In the genomic region with DNA sequence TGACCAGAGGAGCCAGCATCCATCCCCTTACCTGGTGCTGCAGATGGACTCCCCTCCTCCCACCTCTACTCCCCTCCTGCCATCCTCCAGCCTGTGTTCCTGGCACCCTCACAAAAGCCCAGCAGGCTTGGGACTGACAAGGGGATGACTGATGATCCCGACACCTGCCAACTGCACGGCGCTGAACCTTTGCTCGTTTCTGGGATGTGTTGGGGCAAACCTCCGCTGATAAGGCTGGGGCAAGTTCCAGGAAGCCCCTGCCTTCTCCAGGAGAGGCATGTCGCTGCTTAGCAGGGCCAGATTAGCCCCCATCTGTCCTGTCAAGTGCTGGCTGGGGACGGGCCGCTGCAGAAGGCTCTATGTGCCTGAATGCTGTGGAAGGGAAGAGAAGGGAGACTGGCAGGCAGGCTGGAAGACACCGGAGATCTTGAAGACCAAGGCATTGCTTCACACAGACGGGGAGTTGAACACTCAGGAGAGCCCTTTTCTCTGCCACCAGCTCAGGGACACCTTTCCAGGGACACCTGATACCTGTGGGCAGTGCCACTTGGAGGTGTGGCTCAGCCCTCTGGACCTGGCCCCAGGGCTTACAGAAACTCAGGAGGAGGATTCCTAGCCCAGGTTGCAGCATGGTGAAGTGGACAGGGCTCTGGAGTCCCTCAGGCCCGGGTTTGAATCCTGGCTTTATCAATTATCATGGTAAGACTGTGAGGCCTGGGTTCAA, we compare ENCODE assay signal across 12 cellular contexts. TPM values are rescaled to one million over a fixed set of nuclear protein-coding genes. Genes with fewer than 3 reads are reported as not detected.
A peak's percentile ranks its signal among the peaks of the same experiment; 100 is the strongest.
DNase-seq lines count a peak whose midpoint lies in the region; ATAC-seq and TF ChIP-seq lines count a peak whose summit lies in the region.
"Had no signal": no experiment of that assay in that cellular context is flagged by ENCODE, and none has a peak within 500 bp of the region (broad histone marks: within the 10 kb centered on the region; RNA-seq: fewer than 3 reads in every experiment).

No MANE protein-coding gene starts in this region.

- peak overlapping the region; percentile 69 for H3K4me2 ChIP-seq in PC-9

- peaks cover 63% of the 10 kb centered on the region for H3F3A ChIP-seq in PC-9 (ENCODE audit: insufficient read depth, low read depth)

- no TSS peak for BruUV-seq in Caco-2 (replicated peaks; lab: Mats Ljungman, UMichigan)
- BruUV-seq in PC-9 (replicated peaks; lab: Mats Ljungman, UMichigan) = no TSS peak

- POLR2A ChIA-PET in Caco-2 (lab: Charles Lee) (no interaction called here), PC-9 (lab: Charles Lee; ENCODE audit: unreplicated experiment) (interaction anchor here (0.6 to 5.8 kb wide), 4 partner anchors 13 to 895 kb away, joined by 3 to 75 read pairs (median 5); a partner anchor contains a TSS)

- ATAC-seq in left lung = peak; percentile 48
- no peak for ATAC-seq in sciatic nerve
- no peak for ATAC-seq in GM19351 (IDR thresholded peaks at IDR 0.05; ENCODE audit: unreplicated experiment)
- ATAC-seq: activated CD8-positive, alpha-beta T cell treated with anti-CD3 and anti-CD28 coated beads, Interleukin-2, amount 10 ng/mL, durations not matched to agents 7 days and 5 days; activated naive CD8-positive, alpha-beta T cell treated with anti-CD3 and anti-CD28 coated beads, Interleukin-2, amount 50 U/mL, for 24 hours had no signal

- no peak overlapping the region for H2AFZ ChIP-seq in PC-9

- peak in 1 of 2 experiments; percentile 64 for DNase-seq in Caco-2
- peak; percentile 34 for DNase-seq in NCI-H1417 treated with DMSO at 0.1 percent for 48 hours (lab: John Stamatoyannopoulos, UW)
- peak; percentile 79 to 83 for DNase-seq in PC-9
- DNase-seq in left lung = peak in 1 of 2 donors; percentile 72
- no peak for DNase-seq in sciatic nerve (ENCODE audit: low spot score)
- no peak for DNase-seq in activated CD4-positive, alpha-beta T cell treated with anti-CD3 and anti-CD28 coated beads, Interleukin-2, amount 50 U/mL, for 4 hours
- DNase-seq in NCI-H82 treated with DMSO at 0.1 percent for 48 hours (lab: John Stamatoyannopoulos, UW; ENCODE audit: unreplicated experiment) = no peak
- DNase-seq: activated CD8-positive, alpha-beta T cell treated with anti-CD3 and anti-CD28 coated beads, Interleukin-2, amount 10 ng/mL, durations not matched to agents 7 days and 5 days; activated naive CD8-positive, alpha-beta T cell treated with anti-CD3 and anti-CD28 coated beads, Interleukin-2, amount 50 U/mL, for 24 hours; NCI-H2107 had no signal

- no peaks in the 10 kb centered on the region for H3K9me3 Mint-ChIP-seq in Caco-2 (ENCODE audit: unreplicated experiment)
- H3K9me3 Mint-ChIP-seq: activated naive CD8-positive, alpha-beta T cell treated with anti-CD3 and anti-CD28 coated beads, Interleukin-2, amount 50 U/mL, for 24 hours had no signal

- peaks cover 35% of the 10 kb centered on the region for H3K79me2 ChIP-seq in PC-9 (ENCODE audit: low read depth)

- no peaks in the 10 kb centered on the region for H3K9me2 ChIP-seq in PC-9 (ENCODE audit: insufficient read depth)

- no peak overlapping the region for H3K4me3 Mint-ChIP-seq in Caco-2 (ENCODE audit: unreplicated experiment)
- H3K4me3 Mint-ChIP-seq: activated CD8-positive, alpha-beta T cell treated with anti-CD3 and anti-CD28 coated beads, Interleukin-2, amount 10 ng/mL, durations not matched to agents 7 days and 5 days; activated naive CD8-positive, alpha-beta T cell treated with anti-CD3 and anti-CD28 coated beads, Interleukin-2, amount 50 U/mL, for 24 hours had no signal

- H3K4me3 ChIP-seq in Caco-2 (ENCODE audit: low read depth, low read length) (no peak overlapping the region), PC-9 (peak overlapping the region; percentile 36; the same call in 1 of the 2 replicates), left lung (no peak overlapping the region)

- no peaks in the 10 kb centered on the region for H3K27me3 Mint-ChIP-seq in Caco-2 (ENCODE audit: insufficient read depth, unreplicated experiment)

- H3K4me1 ChIP-seq in Caco-2 (peaks cover 57% of the 10 kb centered on the region), PC-9 (replicated peaks; ENCODE audit: insufficient read depth) (peaks cover 77% of the 10 kb centered on the region), left lung (peaks cover 0 to 16% of the 10 kb centered on the region in 2 donors)

- peaks cover 48% of the 10 kb centered on the region for H3K4me1 Mint-ChIP-seq in Caco-2 (ENCODE audit: low read depth, unreplicated experiment)
- H3K4me1 Mint-ChIP-seq: activated naive CD8-positive, alpha-beta T cell treated with anti-CD3 and anti-CD28 coated beads, Interleukin-2, amount 50 U/mL, for 24 hours had no signal

- TF ChIP-seq CTCF in Caco-2 (IDR thresholded peaks at IDR 0.05; ENCODE audit: insufficient read depth in 1 of 2, low read depth in 1 of 2, low read length in 1 of 2, severe bottlenecking in 1 of 2, unreplicated experiment in 1 of 2) = no peak
- no peak for TF ChIP-seq CTCF in PC-9 (conservative IDR thresholded peaks at IDR 0.05)
- TF ChIP-seq CTCF in left lung (IDR thresholded peaks at IDR 0.05) = no peak

- H3K27me3 ChIP-seq in Caco-2 (replicated peaks; ENCODE audit: control insufficient read depth, insufficient read depth, low read length) (no peaks in the 10 kb centered on the region), PC-9 (ENCODE audit: insufficient read depth, low read depth) (no peaks in the 10 kb centered on the region), left lung (peaks cover 0 to 29% of the 10 kb centered on the region in 2 donors)

- H3K9me3 ChIP-seq in Caco-2 (no peaks in the 10 kb centered on the region), PC-9 (ENCODE audit: insufficient read depth, low read depth) (no peaks in the 10 kb centered on the region), left lung (no peaks in the 10 kb centered on the region)

- intact Hi-C loops in Caco-2 (cut with micrococcal nuclease; ENCODE audit: unreplicated experiment) (loop anchor here (5.0 to 10.0 kb wide), 2 partner anchors 105 to 612 kb away; no protein-coding TSS in a partner anchor), PC-9 (cut with micrococcal nuclease; ENCODE audit: unreplicated experiment) (loop anchor here (1.0 to 10.0 kb wide), 2 partner anchors 12 to 195 kb away; no protein-coding TSS in a partner anchor), left lung (cut with DNase I) (no loop called here), sciatic nerve (cut with DNase I) (no loop called here)

- CTCF ChIA-PET in Caco-2 (lab: Charles Lee) (interaction anchor here (1.0 to 1.1 kb wide), 2 partner anchors 29 to 146 kb away, joined by 3 to 6 read pairs; no protein-coding TSS in a partner anchor), PC-9 (lab: Charles Lee) (interaction anchor here (0.6 to 4.7 kb wide), 3 partner anchors 29 to 146 kb away, joined by 3 to 51 read pairs (median 4); no protein-coding TSS in a partner anchor)

- H3K27ac ChIP-seq in PC-9 = peak overlapping the region; percentile 95
- H3K27ac ChIP-seq in left lung = no peak overlapping the region

- H3K36me3 ChIP-seq in Caco-2 (ENCODE audit: control insufficient read depth, insufficient read depth, low read length) = peaks cover 5% of the 10 kb centered on the region
- peaks cover 16% of the 10 kb centered on the region for H3K36me3 ChIP-seq in PC-9 (ENCODE audit: low read depth)
- peaks cover 0 to 10% of the 10 kb centered on the region in 2 donors for H3K36me3 ChIP-seq in left lung

- peaks cover 58% of the 10 kb centered on the region for H3K36me3 Mint-ChIP-seq in Caco-2 (ENCODE audit: insufficient read depth, unreplicated experiment)

- peak overlapping the region; percentile 74 for H3K27ac Mint-ChIP-seq in Caco-2 (ENCODE audit: unreplicated experiment)
- H3K27ac Mint-ChIP-seq: activated CD8-positive, alpha-beta T cell treated with anti-CD3 and anti-CD28 coated beads, Interleukin-2, amount 10 ng/mL, durations not matched to agents 7 days and 5 days; activated naive CD8-positive, alpha-beta T cell treated with anti-CD3 and anti-CD28 coated beads, Interleukin-2, amount 50 U/mL, for 24 hours had no signal

- peaks cover 5% of the 10 kb centered on the region; the same call in 1 of the 2 replicates for H4K20me1 ChIP-seq in PC-9 (ENCODE audit: insufficient read depth)

RNA-seq across cellular contexts. Expression of a gene that starts 1.0 kb away (rescaled TPM):
- total RNA-seq in Caco-2 (2022) = 5.3 and 10.5 TPM in 2 replicates
- total RNA-seq in PC-9 (2021) = 41.9 and 49.9 TPM in 2 replicates
- 10 to 100 TPM; 23.8 to 27.8 TPM for total RNA-seq in left lung
- 0.36 TPM for total RNA-seq in sciatic nerve
- total RNA-seq: activated CD8-positive, alpha-beta T cell treated with anti-CD3 and anti-CD28 coated beads, Interleukin-2, amount 10 ng/mL, durations not matched to agents 7 days and 5 days; mononuclear cell had no signal

RNA-seq across cellular contexts. Expression of a gene that starts 8.4 kb away (rescaled TPM):
- 975 and 1,121 TPM in 2 replicates for total RNA-seq in Caco-2 (2022)
- 1,811 and 2,277 TPM in 2 replicates for total RNA-seq in PC-9 (2021)
- total RNA-seq in left lung = 1,000 to 10,000 TPM in 1 of 2 donors, 100 to 1,000 TPM in 1; 692 to 1,142 TPM
- total RNA-seq in sciatic nerve = 94.1 TPM
- total RNA-seq: activated CD8-positive, alpha-beta T cell treated with anti-CD3 and anti-CD28 coated beads, Interleukin-2, amount 10 ng/mL, durations not matched to agents 7 days and 5 days had no signal

RNA-seq across cellular contexts. Expression of a gene that starts 14.3 kb away (rescaled TPM):
- total RNA-seq in Caco-2 (2022) (0.35 TPM in 1 of 2 replicates, not detected in the other), PC-9 (2021) (606 and 1,548 TPM in 2 replicates), left lung (10 to 100 TPM; 10.8 to 29.1 TPM), sciatic nerve (0.62 TPM)
- total RNA-seq: activated CD8-positive, alpha-beta T cell treated with anti-CD3 and anti-CD28 coated beads, Interleukin-2, amount 10 ng/mL, durations not matched to agents 7 days and 5 days had no signal

RNA-seq across cellular contexts. Expression of a gene that starts 30.0 kb away (rescaled TPM):
- total RNA-seq in Caco-2 (2022) = not detected in 2 replicates
- not detected in 2 replicates for total RNA-seq in PC-9 (2021)
- total RNA-seq in left lung = not detected
- not detected for total RNA-seq in sciatic nerve
- total RNA-seq: activated CD8-positive, alpha-beta T cell treated with anti-CD3 and anti-CD28 coated beads, Interleukin-2, amount 10 ng/mL, durations not matched to agents 7 days and 5 days; mononuclear cell had no signal

RNA-seq across cellular contexts. Expression of a gene that starts 38.7 kb away (rescaled TPM):
- total RNA-seq in Caco-2 (2022) (not detected in 2 replicates), PC-9 (2021) (not detected in 2 replicates), left lung (not detected), sciatic nerve (0.18 TPM)
- total RNA-seq: activated CD8-positive, alpha-beta T cell treated with anti-CD3 and anti-CD28 coated beads, Interleukin-2, amount 10 ng/mL, durations not matched to agents 7 days and 5 days; mononuclear cell had no signal

Comparison
In these comparisons a context has a peak if more than half of its experiments do, and no peak if none do; other contexts are left out.
1. DNase-seq: peak in NCI-H1417 treated with DMSO at 0.1 percent for 48 hours (single experiment) and PC-9 (2 of 2); none in sciatic nerve (single experiment), activated CD4-positive, alpha-beta T cell treated with anti-CD3 and anti-CD28 coated beads, Interleukin-2, amount 50 U/mL, for 4 hours (0 of 2) and NCI-H82 treated with DMSO at 0.1 percent for 48 hours (single experiment).
2. RNA of a gene that starts 14.3 kb away (total RNA-seq): 606 to 1,548 TPM in PC-9; 10.8 to 29.1 TPM in left lung, 0.62 TPM in sciatic nerve (single experiment) and 0.35 TPM in Caco-2; every median in the first group is over 10 times any median in the second.
3. intact Hi-C loops: an anchor here in Caco-2 (5.0 to 10.0 kb wide) and PC-9 (1.0 to 10.0 kb wide); none called in left lung and sciatic nerve.